ENCODE assay signal across 17 cellular contexts in genomic region chr17:28532063-28532960, GRCh38. TPM values are rescaled to one million over a fixed set of nuclear protein-coding genes. Genes with fewer than 3 reads are reported as not detected.
DNase-seq lines count a peak whose midpoint lies in the region; TF ChIP-seq lines count a peak whose summit lies in the region.
"Had no signal": no experiment of that assay in that cellular context is flagged by ENCODE, and none has a peak within 500 bp of the region (broad histone marks: within the 10 kb centered on the region; RNA-seq: fewer than 3 reads in every experiment).

No MANE protein-coding gene starts in this region.

- intact Hi-C loops in mammary epithelial cell (cut with micrococcal nuclease), result no loop called here
- intact Hi-C loops in MCF 10A (cut with micrococcal nuclease), result no loop called here

- TF ChIP-seq CTCF in mammary epithelial cell (conservative IDR thresholded peaks at IDR 0.05 in 1 of 2, IDR thresholded peaks at IDR 0.05 in 1 of 2; ENCODE audit: extremely low read depth in 1 of 2, insufficient read depth in 1 of 2, low read depth in 1 of 2, low read length in 2 of 2) (no peak), MCF 10A (IDR thresholded peaks at IDR 0.05; ENCODE audit: unreplicated experiment) (no peak)

- H3K36me3 ChIP-seq in mammary epithelial cell (ENCODE audit: insufficient read depth, low read length), result no peaks in the 10 kb centered on the region
- H3K36me3 ChIP-seq in urinary bladder (ENCODE audit: insufficient read depth), result no peaks in the 10 kb centered on the region
- H3K36me3 ChIP-seq: heart right ventricle, Peyer's patch had no signal

- in situ Hi-C loops in mammary epithelial cell (cut with MboI; ENCODE audit: low sequenced_read_pairs in 2 of 2), result no loop called here

- no peak overlapping the region for H3K9ac ChIP-seq in mammary epithelial cell (ENCODE audit: insufficient read depth, low read length)

- H3K4me1 ChIP-seq in mammary epithelial cell (ENCODE audit: insufficient read depth, low read length), result peaks cover 13% of the 10 kb centered on the region
- H3K4me1 ChIP-seq in urinary bladder (ENCODE audit: insufficient read depth), result no peaks in the 10 kb centered on the region
- H3K4me1 ChIP-seq: heart right ventricle, Peyer's patch had no signal

- 72% methylated on average over 3 of the region's 7 CpGs for WGBS in mammary epithelial cell (ENCODE audit: low coverage, missing lambda C conversion rate)
- WGBS in urinary bladder, result 61% methylated on average over 7 of the region's 7 CpGs

- H3K27ac ChIP-seq in mammary epithelial cell (ENCODE audit: insufficient read depth, low read depth, low read length), result no peak overlapping the region
- H3K27ac ChIP-seq in urinary bladder (ENCODE audit: low read depth), result peak overlapping the region; percentile 43
- H3K27ac ChIP-seq: A549, heart right ventricle, HL-60, Peyer's patch had no signal

- H3K27me3 ChIP-seq in mammary epithelial cell (ENCODE audit: insufficient read depth, low read length), result no peaks in the 10 kb centered on the region
- H3K27me3 ChIP-seq: Peyer's patch had no signal

- H3K4me3 ChIP-seq in mammary epithelial cell (replicated peaks in 1 of 3; ENCODE audit: insufficient read depth in 1 of 3, low read depth in 2 of 3, low read length in 3 of 3) (no peak overlapping the region), urinary bladder (ENCODE audit: low read depth, low read length) (no peak overlapping the region)
- H3K4me3 ChIP-seq: A549, heart right ventricle, mucosa of descending colon, Peyer's patch had no signal

- DNase-seq in mammary epithelial cell, result no peak
- DNase-seq in MCF 10A (ENCODE audit: unreplicated experiment), result no peak
- no peak for DNase-seq in Kasumi-1 (lab: John Stamatoyannopoulos, UW)
- DNase-seq: activated naive CD4-positive, alpha-beta T cell treated with Interleukin-2 at 50 U/mL for 16 hours; CD4-positive, CD25-positive, alpha-beta regulatory T cell; heart right ventricle; Karpas-422; NCI-H187 treated with DMSO at 0.1 percent for 48 hours; NCI-H526 had no signal

- CTCF ChIA-PET in mammary epithelial cell (lab: Charles Lee; ENCODE audit: low non-redundant PET) (no interaction called here), MCF 10A (lab: Yijun Ruan, JAX) (interaction anchor here (0.6 to 5.7 kb wide), 3 partner anchors 9 to 85 kb away, joined by 3 to 49 read pairs (median 5); no protein-coding TSS in a partner anchor)

- H3K4me2 ChIP-seq in mammary epithelial cell (ENCODE audit: insufficient read depth, low read depth, low read length), result no peak overlapping the region
- H3K4me2 ChIP-seq: A549 had no signal

- peaks cover 3% of the 10 kb centered on the region for H3K27me3 Mint-ChIP-seq in MCF 10A (ENCODE audit: insufficient read depth, unreplicated experiment)

- H3K9me3 Mint-ChIP-seq in MCF 10A (ENCODE audit: unreplicated experiment), result no peaks in the 10 kb centered on the region

- no peak overlapping the region for H3K4me3 Mint-ChIP-seq in MCF 10A (ENCODE audit: unreplicated experiment)
- H3K4me3 Mint-ChIP-seq: CD4-positive, CD25-positive, alpha-beta regulatory T cell had no signal

- H3K36me3 Mint-ChIP-seq in MCF 10A (ENCODE audit: insufficient read depth, unreplicated experiment), result no peaks in the 10 kb centered on the region
- H3K36me3 Mint-ChIP-seq: CD4-positive, CD25-positive, alpha-beta regulatory T cell had no signal

- peaks cover 28% of the 10 kb centered on the region for H3K4me1 Mint-ChIP-seq in MCF 10A (ENCODE audit: insufficient read depth, unreplicated experiment)

- no peak overlapping the region for H3K27ac Mint-ChIP-seq in MCF 10A (ENCODE audit: low read depth, unreplicated experiment)
- H3K27ac Mint-ChIP-seq: CD4-positive, CD25-positive, alpha-beta regulatory T cell had no signal

- H2AFZ ChIP-seq in mammary epithelial cell (ENCODE audit: low read depth, low read length), result peak overlapping the region; percentile 14

- H3K9me3 ChIP-seq in mammary epithelial cell (replicated peaks; ENCODE audit: insufficient read depth, low read length), result no peaks in the 10 kb centered on the region
- H3K9me3 ChIP-seq: A549, heart right ventricle, mucosa of descending colon, Peyer's patch had no signal

- POLR2A ChIA-PET in MCF 10A (lab: Yijun Ruan, JAX), result interaction anchor here (0.8 to 1.1 kb wide), 3 partner anchors 26 to 30 kb away, joined by 3 to 7 read pairs (median 4); partner anchors contain the start of gene FOXN1

- H3K79me2 ChIP-seq in mammary epithelial cell (ENCODE audit: insufficient read depth, low read length), result no peaks in the 10 kb centered on the region

- no TSS peak for BruUV-seq in mammary epithelial cell (replicated peaks; lab: Mats Ljungman, UMichigan)
- BruUV-seq in MCF 10A (replicated peaks; lab: Mats Ljungman, UMichigan), result no TSS peak

- dilution Hi-C loops in mammary epithelial cell (cut with HindIII; ENCODE audit: low sequenced_read_pairs), result no loop called here

- no peaks in the 10 kb centered on the region for H4K20me1 ChIP-seq in mammary epithelial cell (ENCODE audit: insufficient read depth, low read length)

RNA-seq across cellular contexts. Expression of gene UNC119, which starts 20.1 kb away (rescaled TPM):
- total RNA-seq in mammary epithelial cell (10 to 100 TPM; 26.3 to 27.5 TPM), MCF 10A (2022) (12.5 and 13.7 TPM in 2 replicates), urinary bladder (15.2 TPM)
- polyA plus RNA-seq in mammary epithelial cell (40.9 TPM), urinary bladder (24.4 TPM)
- 33.3 TPM for polyA minus RNA-seq in mammary epithelial cell

RNA-seq across cellular contexts. Expression of gene FOXN1, which starts 26.2 kb away (rescaled TPM):
- total RNA-seq in mammary epithelial cell (not detected), MCF 10A (2022) (not detected in 2 replicates), urinary bladder (0.11 TPM)
- polyA plus RNA-seq in mammary epithelial cell (not detected), urinary bladder (0.13 TPM)
- not detected for polyA minus RNA-seq in mammary epithelial cell
- total RNA-seq: CD4-positive, CD25-positive, alpha-beta regulatory T cell; heart right ventricle; kidney epithelial cell; Peyer's patch; subcutaneous adipose tissue had no signal
- polyA plus RNA-seq: A549; CD4-positive, CD25-positive, alpha-beta regulatory T cell; heart right ventricle had no signal

RNA-seq across cellular contexts. Expression of gene PIGS, which starts 39.0 kb away (rescaled TPM):
- total RNA-seq in mammary epithelial cell, result 10 to 100 TPM; 45.0 to 56.2 TPM
- 59.1 TPM for polyA plus RNA-seq in mammary epithelial cell
- 125 TPM for polyA minus RNA-seq in mammary epithelial cell
- total RNA-seq in MCF 10A (2022), result 50.5 and 56.1 TPM in 2 replicates
- 21.1 TPM for total RNA-seq in urinary bladder
- 64.4 TPM for polyA plus RNA-seq in urinary bladder

RNA-seq across cellular contexts. Expression of gene ALDOC, which starts 44.4 kb away (rescaled TPM):
- total RNA-seq in mammary epithelial cell (10 to 100 TPM; 45.4 to 46.0 TPM), MCF 10A (2022) (2.4 and 6.0 TPM in 2 replicates), urinary bladder (9.6 TPM)
- polyA plus RNA-seq in mammary epithelial cell (163 TPM), urinary bladder (34.2 TPM)
- polyA minus RNA-seq in mammary epithelial cell, result 262 TPM

RNA-seq across cellular contexts. Expression of gene SLC13A2, which starts 58.9 kb away (rescaled TPM):
- total RNA-seq in mammary epithelial cell (not detected), MCF 10A (2022) (not detected in 2 replicates), urinary bladder (not detected)
- polyA plus RNA-seq in mammary epithelial cell (not detected), urinary bladder (0.03 TPM)
- not detected for polyA minus RNA-seq in mammary epithelial cell
- total RNA-seq: CD4-positive, CD25-positive, alpha-beta regulatory T cell; esophagus mucosa; heart right ventricle; kidney epithelial cell; subcutaneous adipose tissue had no signal
- polyA plus RNA-seq: CD4-positive, CD25-positive, alpha-beta regulatory T cell; heart right ventricle had no signal
